ENCODE assay signal across 31 cellular contexts in the genomic region with DNA sequence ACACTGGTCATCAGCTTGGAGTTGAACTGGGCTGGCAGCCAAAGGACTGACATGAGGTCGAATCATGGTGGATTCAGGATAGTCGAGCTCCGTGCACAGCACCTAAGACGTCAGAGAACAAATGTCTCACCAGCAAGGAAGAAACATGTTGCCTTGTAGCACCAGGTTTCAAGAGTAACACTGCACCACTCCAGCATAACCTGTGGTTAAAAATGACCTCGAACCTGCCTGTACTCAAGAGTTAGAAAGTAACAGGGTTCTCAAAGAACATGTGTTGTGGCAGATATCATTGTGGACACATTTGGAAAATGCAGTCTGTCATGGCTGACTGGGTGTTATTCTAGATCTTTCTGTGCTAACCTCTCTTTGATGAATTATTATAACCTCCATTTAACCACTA.
"Had no signal": no experiment of that assay in that cellular context is flagged by ENCODE, and none has a peak within 500 bp of the region (broad histone marks: within the 10 kb centered on the region; RNA-seq: fewer than 3 reads in every experiment).

No MANE protein-coding gene starts in this region.

- H3K4me2 ChIP-seq: SK-N-SH had no signal

- H3K27me3 ChIP-seq: ascending aorta had no signal

- H3K36me3 Mint-ChIP-seq: activated naive CD4-positive, alpha-beta T cell treated with anti-CD3 and anti-CD28 coated beads, Interleukin-2, amount 50 U/mL, for 24 hours; activated naive CD8-positive, alpha-beta T cell treated with anti-CD3 and anti-CD28 coated beads, Interleukin-2, amount 10 ng/mL, durations not matched to agents 7 days and 5 days had no signal

- H3K27ac ChIP-seq: ascending aorta, SJSA1 had no signal

- H3K9me3 ChIP-seq: ascending aorta, MG63, SK-N-SH had no signal

- ATAC-seq: activated CD8-positive, alpha-beta T cell treated with anti-CD3 and anti-CD28 coated beads, Interleukin-2, amount 10 ng/mL, durations not matched to agents 7 days and 5 days; Panc1 had no signal

- H3K9me3 Mint-ChIP-seq: activated CD4-positive, alpha-beta T cell treated with anti-CD3 and anti-CD28 coated beads, Interleukin-2, amount 10 ng/mL, durations not matched to agents 24 days and 14 days; activated naive CD4-positive, alpha-beta T cell treated with anti-CD3 and anti-CD28 coated beads, Interleukin-2, amount 50 U/mL, for 24 hours; activated naive CD8-positive, alpha-beta T cell treated with anti-CD3 and anti-CD28 coated beads, Interleukin-2, amount 10 ng/mL, durations not matched to agents 7 days and 5 days; activated T-cell treated with anti-CD3 and anti-CD28 coated beads, Interleukin-2, amount 50 U/mL, for 24 hours; activated T-helper 2 cell treated with anti-CD3 and anti-CD28 coated beads, Interferon-gamma antibody, Interleukin-2, Interleukin-4, amounts not matched to agents 10 μg/mL and 5 μg/mL and 100 μg/mL, durations not matched to agents 14 hours and 24 hours and 36 hours; T-helper 1 cell treated with Interleukin-12 subunit alpha and Interleukin-12 subunit beta and Interleukin-4 antibody, amounts not matched to agents 30 μg/mL and 1 μg/mL, for 36 hours; T-helper 2 cell treated with Interferon-gamma antibody and Interleukin-4, amounts not matched to agents 5 μg/mL and 100 μg/mL, for 36 hours had no signal

- H3K9ac ChIP-seq: SK-N-SH had no signal

- H3K4me3 ChIP-seq: ascending aorta, MG63, SJSA1 had no signal

- H3K4me1 Mint-ChIP-seq: activated CD4-positive, alpha-beta T cell treated with anti-CD3 and anti-CD28 coated beads, Interleukin-2, amount 10 ng/mL, durations not matched to agents 24 days and 14 days; activated naive CD4-positive, alpha-beta T cell treated with anti-CD3 and anti-CD28 coated beads, Interleukin-2, amount 50 U/mL, for 24 hours; activated naive CD8-positive, alpha-beta T cell treated with anti-CD3 and anti-CD28 coated beads, Interleukin-2, amount 10 ng/mL, durations not matched to agents 7 days and 5 days had no signal

- H3K27me3 Mint-ChIP-seq: activated CD4-positive, alpha-beta T cell treated with anti-CD3 and anti-CD28 coated beads, Interleukin-2, amount 10 ng/mL, durations not matched to agents 24 days and 14 days had no signal

- H3K36me3 ChIP-seq: ascending aorta, MG63, SJSA1 had no signal

- H3K4me1 ChIP-seq: ascending aorta, SJSA1 had no signal

- H3K27ac Mint-ChIP-seq: activated CD4-positive, alpha-beta T cell treated with anti-CD3 and anti-CD28 coated beads, Interleukin-2, amount 10 ng/mL, durations not matched to agents 24 days and 14 days; activated CD8-positive, alpha-beta T cell treated with anti-CD3 and anti-CD28 coated beads, Interleukin-2, amount 10 ng/mL, durations not matched to agents 7 days and 5 days; activated naive CD4-positive, alpha-beta T cell treated with anti-CD3 and anti-CD28 coated beads, Interleukin-2, amount 50 U/mL, for 24 hours; activated naive CD8-positive, alpha-beta T cell treated with anti-CD3 and anti-CD28 coated beads, Interleukin-2, amount 10 ng/mL, durations not matched to agents 7 days and 5 days; activated T-cell treated with anti-CD3 and anti-CD28 coated beads, Interleukin-2, amount 50 U/mL, for 24 hours; activated T-helper 2 cell treated with anti-CD3 and anti-CD28 coated beads, Interferon-gamma antibody, Interleukin-2, Interleukin-4, amounts not matched to agents 10 μg/mL and 5 μg/mL and 100 μg/mL, durations not matched to agents 14 hours and 24 hours and 36 hours; T-helper 1 cell treated with Interleukin-12 subunit alpha and Interleukin-12 subunit beta and Interleukin-4 antibody, amounts not matched to agents 30 μg/mL and 1 μg/mL, for 36 hours; T-helper 2 cell treated with Interferon-gamma antibody and Interleukin-4, amounts not matched to agents 5 μg/mL and 100 μg/mL, for 36 hours had no signal

- H3K4me3 Mint-ChIP-seq: activated CD4-positive, alpha-beta T cell treated with anti-CD3 and anti-CD28 coated beads, Interleukin-2, amount 10 ng/mL, durations not matched to agents 24 days and 14 days; activated CD8-positive, alpha-beta T cell treated with anti-CD3 and anti-CD28 coated beads, Interleukin-2, amount 10 ng/mL, durations not matched to agents 7 days and 5 days; activated naive CD4-positive, alpha-beta T cell treated with anti-CD3 and anti-CD28 coated beads, Interleukin-2, amount 50 U/mL, for 24 hours; activated naive CD8-positive, alpha-beta T cell treated with anti-CD3 and anti-CD28 coated beads, Interleukin-2, amount 10 ng/mL, durations not matched to agents 7 days and 5 days; activated T-cell treated with anti-CD3 and anti-CD28 coated beads, Interleukin-2, amount 50 U/mL, for 24 hours; T-helper 1 cell treated with Interleukin-12 subunit alpha and Interleukin-12 subunit beta and Interleukin-4 antibody, amounts not matched to agents 30 μg/mL and 1 μg/mL, for 36 hours; T-helper 2 cell treated with Interferon-gamma antibody and Interleukin-4, amounts not matched to agents 5 μg/mL and 100 μg/mL, for 36 hours had no signal

- FAIRE-seq: TTC549 had no signal

- DNase-seq: activated CD4-positive, alpha-beta T cell treated with anti-CD3 and anti-CD28 coated beads, Interleukin-2, amount 10 ng/mL, durations not matched to agents 24 days and 14 days; activated CD4-positive, alpha-beta T cell treated with anti-CD3 and anti-CD28 coated beads, Interleukin-2, amount 50 U/mL, for 48 hours; activated CD8-positive, alpha-beta T cell treated with anti-CD3 and anti-CD28 coated beads, Interleukin-2, amount 10 ng/mL, durations not matched to agents 7 days and 5 days; activated gamma-delta T cell; activated naive CD4-positive, alpha-beta T cell treated with Interleukin-2 at 50 U/mL for 16 hours; activated naive CD8-positive, alpha-beta T cell treated with anti-CD3 and anti-CD28 coated beads, Interleukin-2, amount 10 ng/mL, durations not matched to agents 7 days and 5 days; activated T-cell treated with anti-CD3 and anti-CD28 coated beads, Interleukin-2, amount 50 U/mL, for 24 hours; amygdala; Kasumi-1; KBM-7; MG63; NCI-H1048; NCI-H1105 treated with DMSO at 0.1 percent for 48 hours; NCI-H1436; NCI-H1694; NCI-H1930; NCI-H2081 treated with DMSO at 0.1 percent for 48 hours; NCI-H226; NCI-H524; NCI-H69; NCI-H82; SHP77; SK-N-SH had no signal
